8 cellular contexts compared by ENCODE assay signal in genomic region chr2:86336350-86337234, GRCh38. TPM values are rescaled to one million over a fixed set of nuclear protein-coding genes. Genes with fewer than 3 reads are reported as not detected.
DNase-seq lines count a peak whose midpoint lies in the region; ATAC-seq, FAIRE-seq and TF ChIP-seq lines count a peak whose summit lies in the region.

No MANE protein-coding gene starts in this region.

- peaks cover 65% of the 10 kb centered on the region for H3K27me3 ChIP-seq in keratinocyte (ENCODE audit: control insufficient read depth, extremely low read depth, insufficient read depth, low read length)

- H3K9me3 Mint-ChIP-seq in activated CD4-positive, alpha-beta T cell treated with anti-CD3 and anti-CD28 coated beads, Interleukin-2, amount 10 ng/mL, durations not matched to agents 7 days and 5 days, result peaks cover 5% of the 10 kb centered on the region
- peaks cover 9% of the 10 kb centered on the region in 2 donors for H3K9me3 Mint-ChIP-seq in stimulated activated naive B cell treated with anti-CD40 and anti-IgM and Interleukin-4, amounts not matched to agents 10 μg/mL and 1 μg/mL and 100 μg/mL, for 72 hours

- dilution Hi-C loops in keratinocyte (cut with MboI; ENCODE audit: extremely low pct_ligation_motif_present, low sequenced_read_pairs), result no loop called here

- no peak overlapping the region for H3K9ac ChIP-seq in keratinocyte (ENCODE audit: control insufficient read depth, extremely low read depth, insufficient read depth, low read length)

- H3K4me2 ChIP-seq in keratinocyte (ENCODE audit: control insufficient read depth, extremely low read depth, insufficient read depth, low read depth, low read length), result peak overlapping the region; percentile 46

- no peaks in the 10 kb centered on the region for H3K9me3 ChIP-seq in keratinocyte (ENCODE audit: control insufficient read depth, low read depth, low read length)

- no peaks in the 10 kb centered on the region for H3K79me2 ChIP-seq in keratinocyte (ENCODE audit: control insufficient read depth, insufficient read depth, low read length)

- H3K4me1 Mint-ChIP-seq in activated CD4-positive, alpha-beta T cell treated with anti-CD3 and anti-CD28 coated beads, Interleukin-2, amount 10 ng/mL, durations not matched to agents 7 days and 5 days, result peaks cover 16% of the 10 kb centered on the region
- H3K4me1 Mint-ChIP-seq in stimulated activated naive B cell treated with anti-CD40 and anti-IgM and Interleukin-4, amounts not matched to agents 10 μg/mL and 1 μg/mL and 100 μg/mL, for 72 hours, result peaks cover 12 to 18% of the 10 kb centered on the region in 2 donors

- no peaks in the 10 kb centered on the region for H3K9me1 ChIP-seq in keratinocyte (ENCODE audit: control insufficient read depth, extremely low read depth, insufficient read depth, low read length)

- H3K4me1 ChIP-seq in keratinocyte (ENCODE audit: control insufficient read depth, extremely low read depth, insufficient read depth, low read length), result peaks cover 9% of the 10 kb centered on the region

- CTCF ChIA-PET in activated CD4-positive, alpha-beta T cell treated with anti-CD3 and anti-CD28 coated beads, Interleukin-2, amount 10 ng/mL, durations not matched to agents 7 days and 5 days (lab: Charles Lee), result interaction anchor here (0.6 kb wide), 1 partner anchor 30 kb away, joined by 3 read pairs; no protein-coding TSS in a partner anchor

- no peak overlapping the region for H2AFZ ChIP-seq in keratinocyte (ENCODE audit: control insufficient read depth, low read length)

- no peak for FAIRE-seq in keratinocyte (lab: Jason Lieb, UNC)

- H3K27ac ChIP-seq in keratinocyte (ENCODE audit: control insufficient read depth, insufficient read depth, low read length), result no peak overlapping the region

- H3K27ac Mint-ChIP-seq in activated CD4-positive, alpha-beta T cell treated with anti-CD3 and anti-CD28 coated beads, Interleukin-2, amount 10 ng/mL, durations not matched to agents 7 days and 5 days, result no peak overlapping the region
- peak overlapping the region; percentile 44 for H3K27ac Mint-ChIP-seq in stimulated activated naive B cell treated with anti-CD40 and anti-IgM and Interleukin-4, amounts not matched to agents 10 μg/mL and 1 μg/mL and 100 μg/mL, for 72 hours

- no peaks in the 10 kb centered on the region for H3K36me3 ChIP-seq in keratinocyte (ENCODE audit: control insufficient read depth in 2 of 2, extremely low read depth in 1 of 2, insufficient read depth in 2 of 2, low read length in 2 of 2)

- ATAC-seq in stimulated activated naive B cell treated with anti-CD40 and anti-IgM and Interleukin-4, amounts not matched to agents 10 μg/mL and 1 μg/mL and 100 μg/mL, for 72 hours (replicated peaks), result peak; percentile 19 to 24
- ATAC-seq in HG02973 (IDR thresholded peaks at IDR 0.05; ENCODE audit: unreplicated experiment) (no peak), HG02870 (IDR thresholded peaks at IDR 0.05; ENCODE audit: unreplicated experiment) (no peak), HG03439 (IDR thresholded peaks at IDR 0.05; ENCODE audit: unreplicated experiment) (no peak)

- H4K20me1 ChIP-seq in keratinocyte (ENCODE audit: control insufficient read depth, extremely low read depth, insufficient read depth, low read length), result no peaks in the 10 kb centered on the region

- no peaks in the 10 kb centered on the region for H3K36me3 Mint-ChIP-seq in activated CD4-positive, alpha-beta T cell treated with anti-CD3 and anti-CD28 coated beads, Interleukin-2, amount 10 ng/mL, durations not matched to agents 7 days and 5 days (ENCODE audit: low read depth)
- peaks cover 9 to 10% of the 10 kb centered on the region in 2 donors for H3K36me3 Mint-ChIP-seq in stimulated activated naive B cell treated with anti-CD40 and anti-IgM and Interleukin-4, amounts not matched to agents 10 μg/mL and 1 μg/mL and 100 μg/mL, for 72 hours

- H3K4me3 Mint-ChIP-seq in activated CD4-positive, alpha-beta T cell treated with anti-CD3 and anti-CD28 coated beads, Interleukin-2, amount 10 ng/mL, durations not matched to agents 7 days and 5 days, result peak overlapping the region; percentile 67
- peak overlapping the region; percentile 81 to 86 for H3K4me3 Mint-ChIP-seq in stimulated activated naive B cell treated with anti-CD40 and anti-IgM and Interleukin-4, amounts not matched to agents 10 μg/mL and 1 μg/mL and 100 μg/mL, for 72 hours

- peaks cover 74% of the 10 kb centered on the region for H3K27me3 Mint-ChIP-seq in activated CD4-positive, alpha-beta T cell treated with anti-CD3 and anti-CD28 coated beads, Interleukin-2, amount 10 ng/mL, durations not matched to agents 7 days and 5 days
- peaks cover 65 to 85% of the 10 kb centered on the region in 2 donors for H3K27me3 Mint-ChIP-seq in stimulated activated naive B cell treated with anti-CD40 and anti-IgM and Interleukin-4, amounts not matched to agents 10 μg/mL and 1 μg/mL and 100 μg/mL, for 72 hours

- peak overlapping the region; percentile 4 to 34 (median 29) for H3K4me3 ChIP-seq in keratinocyte (ENCODE audit: control insufficient read depth in 2 of 3, extremely low read depth in 1 of 3, insufficient read depth in 2 of 3, low read depth in 1 of 3, low read length in 3 of 3)

- POLR2A ChIA-PET in activated CD4-positive, alpha-beta T cell treated with anti-CD3 and anti-CD28 coated beads, Interleukin-2, amount 10 ng/mL, durations not matched to agents 7 days and 5 days (lab: Charles Lee), result no interaction called here

- DNase-seq in activated CD4-positive, alpha-beta T cell treated with anti-CD3 and anti-CD28 coated beads, Interleukin-2, amount 10 ng/mL, durations not matched to agents 7 days and 5 days, result no peak
- DNase-seq in activated CD4-positive, alpha-beta T cell treated with anti-CD3 and anti-CD28 coated beads for 4 hours, result no peak
- DNase-seq in activated naive CD4-positive, alpha-beta T cell treated with anti-CD3 and anti-CD28 coated beads, Interleukin-2, amount 50 U/mL, for 16 hours, result peak; percentile 17
- no peak for DNase-seq in keratinocyte (ENCODE audit: low read depth, low spot score)
- no peak for DNase-seq in stimulated activated naive B cell treated with anti-CD40 and anti-IgM and Interleukin-4, amounts not matched to agents 10 μg/mL and 1 μg/mL and 100 μg/mL, for 72 hours

- no peak for TF ChIP-seq CTCF in keratinocyte (optimal IDR thresholded peaks at IDR 0.05 in 1 of 3, IDR thresholded peaks at IDR 0.05 in 1 of 3, conservative IDR thresholded peaks at IDR 0.05 in 1 of 3; ENCODE audit: extremely low read depth in 1 of 3, insufficient read depth in 2 of 3, low read length in 3 of 3)

RNA-seq across cellular contexts. Expression of gene REEP1, which starts 0.8 kb away (rescaled TPM):
- under 1 TPM; 0.17 to 0.20 TPM for total RNA-seq in activated CD4-positive, alpha-beta T cell treated with anti-CD3 and anti-CD28 coated beads, Interleukin-2, amount 10 ng/mL, durations not matched to agents 7 days and 5 days
- 0.14 to 0.72 TPM (median 0.30 TPM) in 3 replicates for polyA plus RNA-seq in keratinocyte
- polyA plus RNA-seq in keratinocyte (2011; ENCODE audit: low read depth), result 0.22 TPM
- polyA plus RNA-seq in keratinocyte (2011; cell fraction: cytosol; rRNA removed), result 0.52 and 0.73 TPM in 2 replicates
- 1.00 and 1.1 TPM in 2 replicates for polyA plus RNA-seq in keratinocyte (2011; cell fraction: nucleus; rRNA removed)
- polyA plus RNA-seq in keratinocyte (2012; ENCODE audit: low replicate concordance), result 0.13 and 0.20 TPM in 2 replicates
- polyA minus RNA-seq in keratinocyte, result 0.29 to 0.96 TPM in 2 of 3 replicates, not detected in the other
- 0.96 TPM for polyA minus RNA-seq in keratinocyte (2011; cell fraction: cytosol; rRNA and poly(A)+ RNA removed)
- 1.6 and 1.8 TPM in 2 replicates for polyA minus RNA-seq in keratinocyte (2011; cell fraction: nucleus; rRNA and poly(A)+ RNA removed)

Comparison
In these comparisons a context has a peak if more than half of its experiments do, and no peak if none do; other contexts are left out.
1. ATAC-seq: peak in stimulated activated naive B cell treated with anti-CD40 and anti-IgM and Interleukin-4, amounts not matched to agents 10 μg/mL and 1 μg/mL and 100 μg/mL, for 72 hours (2 of 2); none in HG02973 (single experiment), HG02870 (single experiment) and HG03439 (single experiment).